Comparison of ENCODE assay signal across 13 cellular contexts in genomic region chr15:66766282-66767228, GRCh38.
DNase-seq lines count a peak whose midpoint lies in the region; FAIRE-seq and TF ChIP-seq lines count a peak whose summit lies in the region.
"Had no signal": no experiment of that assay in that cellular context is flagged by ENCODE, and none has a peak within 500 bp of the region (broad histone marks: within the 10 kb centered on the region; RNA-seq: fewer than 3 reads in every experiment).

No MANE protein-coding gene starts in this region.

- H3K4me2 ChIP-seq in mesenchymal stem cell (ENCODE audit: low read length, poor library complexity, severe bottlenecking): peak overlapping the region; percentile 37

- H4K91ac ChIP-seq in mesenchymal stem cell (ENCODE audit: low read length): peak overlapping the region; percentile 77

- H3K23ac ChIP-seq in mesenchymal stem cell (ENCODE audit: low read length in 2 of 2): no peak overlapping the region

- H2BK5ac ChIP-seq in mesenchymal stem cell (ENCODE audit: low read depth, low read length, poor library complexity, severe bottlenecking): peak overlapping the region; percentile 39

- H3K4me3 ChIP-seq in bronchial epithelial cell (ENCODE audit: low read depth, low read length) (no peak overlapping the region), mesenchymal stem cell (ENCODE audit: insufficient read depth in 1 of 2, low read depth in 1 of 2, low read length in 2 of 2) (no peak overlapping the region)

- peaks cover 8% of the 10 kb centered on the region for H3K27me3 ChIP-seq in bronchial epithelial cell (ENCODE audit: control insufficient read depth, insufficient read depth, low read length)
- no peaks in the 10 kb centered on the region for H3K27me3 ChIP-seq in mesenchymal stem cell (ENCODE audit: control insufficient read depth in 1 of 2, insufficient read depth in 1 of 2, low read length in 2 of 2)

- no peak overlapping the region for H2AFZ ChIP-seq in mesenchymal stem cell (ENCODE audit: low read depth, low read length)

- peak overlapping the region; percentile 29 for H2BK120ac ChIP-seq in mesenchymal stem cell (ENCODE audit: low read depth, low read length)

- peak overlapping the region; percentile 1 for H2BK15ac ChIP-seq in mesenchymal stem cell (ENCODE audit: low read depth, poor library complexity, severe bottlenecking)

- H3K9me3 ChIP-seq in mesenchymal stem cell (ENCODE audit: control insufficient read depth, low read length): no peaks in the 10 kb centered on the region

- H2BK12ac ChIP-seq in mesenchymal stem cell (ENCODE audit: low read length in 2 of 2): peak overlapping the region; percentile 47 to 69

- peaks cover 5% of the 10 kb centered on the region for H3K79me1 ChIP-seq in mesenchymal stem cell (replicated peaks; ENCODE audit: low read length, poor library complexity, severe bottlenecking)

- H3K18ac ChIP-seq in mesenchymal stem cell (ENCODE audit: low read depth in 1 of 2, low read length in 2 of 2): peak overlapping the region; percentile 85 to 87

- peak overlapping the region; percentile 8 for H3K9ac ChIP-seq in mesenchymal stem cell (ENCODE audit: low read length)

- H3K4me1 ChIP-seq in mesenchymal stem cell (ENCODE audit: control insufficient read depth, insufficient read depth, low read depth, low read length): peaks cover 47% of the 10 kb centered on the region

- H3K14ac ChIP-seq in mesenchymal stem cell (ENCODE audit: low read length in 2 of 2): no peak overlapping the region

- H4K8ac ChIP-seq in mesenchymal stem cell (ENCODE audit: low read length): no peak overlapping the region

- peak overlapping the region; percentile 75 for H3K27ac ChIP-seq in mesenchymal stem cell (ENCODE audit: low read length, poor library complexity, severe bottlenecking)
- H3K27ac ChIP-seq: HL-60 had no signal

- 86% methylated on average over 7 of the region's 7 CpGs for WGBS in mesenchymal stem cell

- H3K36me3 ChIP-seq in bronchial epithelial cell (ENCODE audit: control insufficient read depth, insufficient read depth, low read length) (no peaks in the 10 kb centered on the region), mesenchymal stem cell (ENCODE audit: control insufficient read depth in 1 of 2, insufficient read depth in 2 of 2, low read depth in 1 of 2, low read length in 2 of 2) (peaks cover 0 to 23% of the 10 kb centered on the region in 2 experiments)

- FAIRE-seq in A204.1 (lab: Jason Lieb, UNC): peak; percentile 40
- FAIRE-seq in bronchial epithelial cell (lab: Jason Lieb, UNC): no peak

- DNase-seq in HT1080 (ENCODE audit: low read depth) (peak; percentile 73), bronchial epithelial cell (ENCODE audit: low read depth) (peak; percentile 55), mesenchymal stem cell (peak; percentile 60), activated gamma-delta T cell treated with Interleukin-2 at 50 U/mL for 16 hours (no peak), NCI-H2227 (lab: John Stamatoyannopoulos, UW; ENCODE audit: unreplicated experiment) (no peak), putamen (ENCODE audit: low spot score) (no peak), H4 (ENCODE audit: low spot score) (no peak)
- DNase-seq: CD4-positive, alpha-beta T cell; effector memory CD4-positive, alpha-beta T cell; H7; T-helper 9 cell had no signal

- no peak for TF ChIP-seq CTCF in bronchial epithelial cell (IDR thresholded peaks at IDR 0.05; ENCODE audit: insufficient read depth, low read length, severe bottlenecking)

- peak overlapping the region in 1 of 2 experiments; percentile 28 for H3K4ac ChIP-seq in mesenchymal stem cell (ENCODE audit: low read depth in 1 of 2, low read length in 2 of 2)

- peak overlapping the region; percentile 92 for H2AK5ac ChIP-seq in mesenchymal stem cell (ENCODE audit: low read length, severe bottlenecking)

Comparison
In these comparisons a context has a peak if more than half of its experiments do, and no peak if none do; other contexts are left out.
1. DNase-seq: peak in HT1080 (single experiment), bronchial epithelial cell (single experiment) and mesenchymal stem cell (single experiment); none in activated gamma-delta T cell treated with Interleukin-2 at 50 U/mL for 16 hours (single experiment), NCI-H2227 (single experiment), putamen (single experiment) and H4 (single experiment).